21 cellular contexts compared by ENCODE assay signal in the genomic region with DNA sequence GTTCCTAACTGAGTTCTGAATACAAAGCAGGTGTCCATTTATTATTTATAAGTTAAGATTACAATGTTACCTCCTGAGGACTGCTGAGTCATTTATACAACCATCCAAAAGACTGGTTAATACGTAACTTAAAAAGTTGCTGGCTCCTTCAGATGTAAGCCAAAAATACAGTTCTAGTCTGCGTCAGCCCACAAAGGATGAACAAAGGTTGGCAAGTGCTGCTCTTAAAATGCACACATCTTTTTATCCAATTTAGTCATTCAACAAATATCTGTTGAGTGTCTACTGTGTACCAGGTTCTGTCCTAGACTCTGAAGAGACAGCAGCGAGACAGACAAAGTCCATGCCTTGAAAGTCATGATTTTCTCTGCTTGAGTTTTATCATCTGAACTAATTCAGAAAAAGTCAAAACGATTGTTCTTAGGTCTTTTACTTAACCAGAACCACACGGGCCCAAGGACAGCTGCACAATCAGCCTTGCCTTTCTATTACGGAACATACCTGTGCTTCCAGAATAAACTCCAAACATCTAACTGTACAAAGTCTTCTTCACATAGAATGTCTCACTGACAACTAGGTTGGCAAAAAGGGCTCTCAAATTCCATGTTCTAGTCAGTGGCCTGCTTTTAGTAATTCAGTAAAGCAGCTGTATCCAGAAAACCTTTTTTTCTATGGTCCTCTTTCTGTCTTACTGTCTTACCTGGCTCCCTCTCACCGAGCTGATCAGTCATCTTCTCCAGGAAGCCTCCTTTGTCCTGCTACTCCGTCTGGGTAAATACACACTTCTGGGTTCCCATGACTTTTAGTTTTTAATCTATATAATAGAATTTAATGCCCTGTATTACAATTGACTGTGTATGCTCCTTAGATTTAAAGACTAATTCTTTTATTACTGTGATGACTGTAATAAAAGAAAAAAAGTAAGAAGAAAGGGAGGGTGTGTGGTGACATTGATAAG. TPM values are rescaled to one million over a fixed set of nuclear protein-coding genes. Genes with fewer than 3 reads are reported as not detected.
DNase-seq lines count a peak whose midpoint lies in the region; ATAC-seq and TF ChIP-seq lines count a peak whose summit lies in the region.
"Had no signal": no experiment of that assay in that cellular context is flagged by ENCODE, and none has a peak within 500 bp of the region (broad histone marks: within the 10 kb centered on the region; RNA-seq: fewer than 3 reads in every experiment).

No MANE protein-coding gene starts in this region.

- 26 to 27% methylated on average over 8 of the region's 8 CpGs for WGBS in body of pancreas, 2 donors
- 41% methylated on average over 8 of the region's 8 CpGs for WGBS in liver

- intact Hi-C loops in body of pancreas (cut with DNase I) (no loop called here), natural killer cell (cut with micrococcal nuclease) (no loop called here)

- H3K27me3 Mint-ChIP-seq in natural killer cell (ENCODE audit: low read depth in 2 of 2), result peaks cover 10 to 25% of the 10 kb centered on the region in 2 donors

- H3K27ac Mint-ChIP-seq in natural killer cell, result no peak overlapping the region
- H3K27ac Mint-ChIP-seq: activated T-cell treated with anti-CD3 and anti-CD28 coated beads, Interleukin-2, amount 50 U/mL, for 24 hours; stimulated activated effector memory CD8-positive, alpha-beta T cell treated with anti-CD3 and anti-CD28 coated beads, Interleukin-12 subunit alpha, Interleukin-12 subunit beta, amount 100 ng/mL, for 72 hours had no signal

- H3K9ac ChIP-seq in liver (ENCODE audit: low read depth in 1 of 2, low read length in 2 of 2), result no peak overlapping the region

- H3K36me3 Mint-ChIP-seq in natural killer cell, result no peaks in the 10 kb centered on the region
- H3K36me3 Mint-ChIP-seq: stimulated activated effector memory CD8-positive, alpha-beta T cell treated with anti-CD3 and anti-CD28 coated beads, Interleukin-12 subunit alpha, Interleukin-12 subunit beta, amount 100 ng/mL, for 72 hours had no signal

- ATAC-seq in body of pancreas (peak; percentile 97), natural killer cell (no peak)
- ATAC-seq: stimulated activated effector memory CD8-positive, alpha-beta T cell treated with anti-CD3 and anti-CD28 coated beads, Interleukin-12 subunit alpha, Interleukin-12 subunit beta, amount 100 ng/mL, for 72 hours had no signal

- H3K9me3 Mint-ChIP-seq in natural killer cell, result no peaks in the 10 kb centered on the region
- H3K9me3 Mint-ChIP-seq: activated T-cell treated with anti-CD3 and anti-CD28 coated beads, Interleukin-2, amount 50 U/mL, for 24 hours; stimulated activated effector memory CD8-positive, alpha-beta T cell treated with anti-CD3 and anti-CD28 coated beads, Interleukin-12 subunit alpha, Interleukin-12 subunit beta, amount 100 ng/mL, for 72 hours had no signal

- no peaks in the 10 kb centered on the region for H3K4me1 Mint-ChIP-seq in natural killer cell
- H3K4me1 Mint-ChIP-seq: stimulated activated effector memory CD8-positive, alpha-beta T cell treated with anti-CD3 and anti-CD28 coated beads, Interleukin-12 subunit alpha, Interleukin-12 subunit beta, amount 100 ng/mL, for 72 hours had no signal

- no peak for TF ChIP-seq CTCF in body of pancreas (IDR thresholded peaks at IDR 0.05)
- TF ChIP-seq CTCF in liver (IDR thresholded peaks at IDR 0.05; ENCODE audit: low read depth, low read length, missing input control), result no peak
- no peak for TF ChIP-seq CTCF in natural killer cell (IDR thresholded peaks at IDR 0.05)

- DNase-seq in DMS53 (lab: John Stamatoyannopoulos, UW), result peak; percentile 27
- DNase-seq in DMS53 treated with DMSO at 0.1 percent for 48 hours (lab: John Stamatoyannopoulos, UW; ENCODE audit: unreplicated experiment), result no peak
- DNase-seq in body of pancreas, result peak in 2 of 4 donors; percentile 25 to 49
- DNase-seq in RKO (ENCODE audit: low spot score), result no peak
- DNase-seq in natural killer cell, result no peak
- DNase-seq in NCI-H748 treated with DMSO at 0.1 percent for 48 hours (lab: John Stamatoyannopoulos, UW), result no peak
- no peak for DNase-seq in middle frontal gyrus (ENCODE audit: extremely low spot score, low spot score)
- DNase-seq: 8988T; activated CD8-positive, alpha-beta memory T cell treated with anti-CD3 and anti-CD28 coated beads for 24 hours; activated T-cell treated with anti-CD3 and anti-CD28 coated beads, Interleukin-2, amount 50 U/mL, for 24 hours; HCEC 1CT; Karpas-422; NCI-H1694; NCI-H2227 treated with DMSO at 0.1 percent for 48 hours; NCI-H82; stimulated activated CD4-positive, alpha-beta T cell treated with anti-CD3 and anti-CD28 coated beads, Interleukin-1b, Interleukin-23, amount 100 ng/mL, for 48 hours; T-helper 1 cell had no signal

- no peak overlapping the region for H3K4me3 Mint-ChIP-seq in natural killer cell
- H3K4me3 Mint-ChIP-seq: activated T-cell treated with anti-CD3 and anti-CD28 coated beads, Interleukin-2, amount 50 U/mL, for 24 hours; stimulated activated effector memory CD8-positive, alpha-beta T cell treated with anti-CD3 and anti-CD28 coated beads, Interleukin-12 subunit alpha, Interleukin-12 subunit beta, amount 100 ng/mL, for 72 hours had no signal

- H3K4me3 ChIP-seq in body of pancreas (no peak overlapping the region), liver (ENCODE audit: low read depth in 1 of 3, low read length in 3 of 3) (no peak overlapping the region)
- H3K4me3 ChIP-seq: prostate gland, SJSA1 had no signal

- H3K27me3 ChIP-seq in body of pancreas (no peaks in the 10 kb centered on the region), liver (ENCODE audit: control insufficient read depth in 4 of 4, insufficient read depth in 4 of 4, low read length in 3 of 4) (no peaks in the 10 kb centered on the region)
- H3K27me3 ChIP-seq: SJSA1 had no signal

- H3K36me3 ChIP-seq in body of pancreas (replicated peaks in 1 of 2; ENCODE audit: insufficient read depth in 1 of 2, low read depth in 2 of 2) (no peaks in the 10 kb centered on the region), liver (ENCODE audit: control insufficient read depth in 4 of 4, insufficient read depth in 3 of 4, low read depth in 1 of 4, low read length in 3 of 4) (no peaks in the 10 kb centered on the region)
- H3K36me3 ChIP-seq: prostate gland, SJSA1 had no signal

- TF ChIP-seq RAD21 in liver (IDR thresholded peaks at IDR 0.05), result peak in 1 of 2 donors; percentile 25

- H3K27ac ChIP-seq in body of pancreas, result peak overlapping the region; percentile 21 to 66 (median 46)
- peak overlapping the region; percentile 68 to 70 for H3K27ac ChIP-seq in liver (ENCODE audit: low read depth in 1 of 2, low read length in 2 of 2)
- H3K27ac ChIP-seq: prostate gland, SJSA1 had no signal

- no peaks in the 10 kb centered on the region for H3K9me3 ChIP-seq in body of pancreas
- no peaks in the 10 kb centered on the region for H3K9me3 ChIP-seq in liver (ENCODE audit: control insufficient read depth in 4 of 4, low read length in 3 of 4)
- H3K9me3 ChIP-seq: prostate gland, SJSA1 had no signal

- TF ChIP-seq POLR2A in body of pancreas (IDR thresholded peaks at IDR 0.05), result no peak

- peaks cover 29% of the 10 kb centered on the region for H3K4me1 ChIP-seq in body of pancreas
- H3K4me1 ChIP-seq in liver (ENCODE audit: control insufficient read depth in 4 of 4, insufficient read depth in 4 of 4, low read length in 3 of 4), result peaks cover 0 to 29% (median 10%) of the 10 kb centered on the region in 4 donors
- H3K4me1 ChIP-seq: prostate gland had no signal

TF ChIP-seq in liver, 16 proteins besides CTCF, POLR2A, EP300 and RAD21 (continues in another document):
- TF ChIP-seq YY1 (IDR thresholded peaks at IDR 0.05), result peak; percentile 49
- TF ChIP-seq HNF4A (conservative IDR thresholded peaks at IDR 0.05), result peak; percentile 46 to 76
- TF ChIP-seq, protein P1, sequence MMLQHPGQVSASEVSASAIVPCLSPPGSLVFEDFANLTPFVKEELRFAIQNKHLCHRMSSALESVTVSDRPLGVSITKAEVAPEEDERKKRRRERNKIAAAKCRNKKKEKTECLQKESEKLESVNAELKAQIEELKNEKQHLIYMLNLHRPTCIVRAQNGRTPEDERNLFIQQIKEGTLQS (IDR thresholded peaks at IDR 0.05), result no peak
- no peak for TF ChIP-seq TAF1 (conservative IDR thresholded peaks at IDR 0.05)
- peak; percentile 9 to 78 for TF ChIP-seq RXRA (IDR thresholded peaks at IDR 0.05)
- TF ChIP-seq, protein P2, sequence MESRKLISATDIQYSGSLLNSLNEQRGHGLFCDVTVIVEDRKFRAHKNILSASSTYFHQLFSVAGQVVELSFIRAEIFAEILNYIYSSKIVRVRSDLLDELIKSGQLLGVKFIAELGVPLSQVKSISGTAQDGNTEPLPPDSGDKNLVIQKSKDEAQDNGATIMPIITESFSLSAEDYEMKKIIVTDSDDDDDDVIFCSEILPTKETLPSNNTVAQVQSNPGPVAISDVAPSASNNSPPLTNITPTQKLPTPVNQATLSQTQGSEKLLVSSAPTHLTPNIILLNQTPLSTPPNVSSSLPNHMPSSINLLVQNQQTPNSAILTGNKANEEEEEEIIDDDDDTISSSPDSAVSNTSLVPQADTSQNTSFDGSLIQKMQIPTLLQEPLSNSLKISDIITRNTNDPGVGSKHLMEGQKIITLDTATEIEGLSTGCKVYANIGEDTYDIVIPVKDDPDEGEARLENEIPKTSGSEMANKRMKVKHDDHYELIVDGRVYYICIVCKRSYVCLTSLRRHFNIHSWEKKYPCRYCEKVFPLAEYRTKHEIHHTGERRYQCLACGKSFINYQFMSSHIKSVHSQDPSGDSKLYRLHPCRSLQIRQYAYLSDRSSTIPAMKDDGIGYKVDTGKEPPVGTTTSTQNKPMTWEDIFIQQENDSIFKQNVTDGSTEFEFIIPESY (IDR thresholded peaks at IDR 0.05), result peak; percentile 41
- TF ChIP-seq EGR1 (IDR thresholded peaks at IDR 0.05; ENCODE audit: low read depth in 2 of 2), result no peak
- peak; percentile 45 for TF ChIP-seq SP1 (IDR thresholded peaks at IDR 0.05)
- peak in 1 of 2 donors; percentile 87 for TF ChIP-seq JUND (IDR thresholded peaks at IDR 0.05)
- no peak for TF ChIP-seq HNF4G (IDR thresholded peaks at IDR 0.05)
- TF ChIP-seq, protein P3, sequence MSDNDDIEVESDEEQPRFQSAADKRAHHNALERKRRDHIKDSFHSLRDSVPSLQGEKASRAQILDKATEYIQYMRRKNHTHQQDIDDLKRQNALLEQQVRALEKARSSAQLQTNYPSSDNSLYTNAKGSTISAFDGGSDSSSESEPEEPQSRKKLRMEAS (IDR thresholded peaks at IDR 0.05), result peak; percentile 38
- TF ChIP-seq FOXA2 (IDR thresholded peaks at IDR 0.05), result no peak
- no peak for TF ChIP-seq FOXA1 (IDR thresholded peaks at IDR 0.05)

RNA-seq across cellular contexts. Expression of a gene that starts 15.5 kb away (rescaled TPM):
- 10 to 100 TPM; 79.4 to 83.1 TPM for total RNA-seq in body of pancreas
- total RNA-seq in liver, result 10 to 100 TPM; 43.9 to 87.4 TPM
- 10 to 100 TPM; 66.8 to 72.3 TPM for polyA plus RNA-seq in liver
- 1 to 10 TPM in 1 of 3 donors, under 1 TPM in 2; 0.55 to 1.7 (median 0.96) TPM for total RNA-seq in natural killer cell

Comparison
In these comparisons a context has a peak if more than half of its experiments do, and no peak if none do; other contexts are left out.
1. RNA of a gene that starts 15.5 kb away (total RNA-seq): 43.9 to 87.4 TPM in liver and 79.4 to 83.1 TPM in body of pancreas; 0.55 to 1.7 TPM in natural killer cell; every median in the first group is over 10 times any median in the second.